8 cellular contexts compared by ENCODE assay signal in genomic region chr17:46659702-46660101, GRCh38.
DNase-seq lines count a peak whose midpoint lies in the region; ATAC-seq, FAIRE-seq and TF ChIP-seq lines count a peak whose summit lies in the region.
"Not testable (repeated sequence)": the region's sequence is repeated elsewhere in the genome, so short reads cannot be mapped to it uniquely, and the experiment has no call there.

No MANE protein-coding gene starts in this region.

- H2AFZ ChIP-seq in K562 (ENCODE audit: low read depth, low read length); H1 (ENCODE audit: low read length); keratinocyte (ENCODE audit: control insufficient read depth, low read length): not testable (repeated sequence)

- not testable (repeated sequence) for H3K9me1 ChIP-seq in K562 (ENCODE audit: control insufficient read depth, insufficient read depth, low read length); keratinocyte (ENCODE audit: control insufficient read depth, extremely low read depth, insufficient read depth, low read length)

- H2BK15ac ChIP-seq in H1 (ENCODE audit: low read length): not testable (repeated sequence)

- dilution Hi-C loops in keratinocyte (cut with MboI; ENCODE audit: extremely low pct_ligation_motif_present, low sequenced_read_pairs): not testable (repeated sequence)

- H3K4ac ChIP-seq in H1 (replicated peaks; ENCODE audit: insufficient read length, low read depth, low read length): not testable (repeated sequence)

- H3K14ac ChIP-seq in H1 (ENCODE audit: insufficient read length): not testable (repeated sequence)

- 0 out of 3 replicates have a peak overlapping the region, but pooled peaks have one; percentile 44 for H3K27ac ChIP-seq in K562 (ENCODE audit: extremely low read depth, low read depth, low read length)
- not testable (repeated sequence) for H3K27ac ChIP-seq in H1 (ENCODE audit: low read depth, low read length); keratinocyte (ENCODE audit: control insufficient read depth, insufficient read depth, low read length)

- not testable (repeated sequence) for H4K8ac ChIP-seq in H1 (ENCODE audit: extremely low read depth, insufficient read depth, low read length)

- intact Hi-C loops in K562 (cut with micrococcal nuclease): not testable (repeated sequence)

- FAIRE-seq in A204.1 (lab: Jason Lieb, UNC) (peak; percentile 39), D721Med (lab: Jason Lieb, UNC) (peak; percentile 25), GM12892 (lab: Jason Lieb, UNC) (peak; percentile 53), H54 (lab: Jason Lieb, UNC) (peak; percentile 87), K562 (lab: Jason Lieb, UNC) (peak; percentile 85), bronchial epithelial cell (lab: Jason Lieb, UNC) (peak; percentile 95), H1 (lab: Jason Lieb, UNC) (peak; percentile 39), keratinocyte (lab: Jason Lieb, UNC) (peak; percentile 86)

- H3K56ac ChIP-seq in H1 (replicated peaks; ENCODE audit: insufficient read length, low read depth, low read length): not testable (repeated sequence)

- H4K91ac ChIP-seq in H1 (replicated peaks; ENCODE audit: insufficient read length, low read length): not testable (repeated sequence)

- H3K4me2 ChIP-seq in K562 (ENCODE audit: insufficient read depth, low read length); H1 (ENCODE audit: insufficient read depth in 1 of 2, low read depth in 2 of 2, low read length in 2 of 2); keratinocyte (ENCODE audit: control insufficient read depth, extremely low read depth, insufficient read depth, low read depth, low read length): not testable (repeated sequence)

- TF ChIP-seq EP300 in K562 (IDR thresholded peaks at IDR 0.05; ENCODE audit: low read length); H1 (IDR thresholded peaks at IDR 0.05; ENCODE audit: borderline replicate concordance in 1 of 2, low read depth in 2 of 2, low read length in 2 of 2): not testable (repeated sequence)

- not testable (repeated sequence) for TF ChIP-seq RAD21 in K562 (CRISPR knock-in tag; conservative IDR thresholded peaks at IDR 0.05 in 1 of 2, IDR thresholded peaks at IDR 0.05 in 1 of 2); H1 (IDR thresholded peaks at IDR 0.05 in 1 of 2, conservative IDR thresholded peaks at IDR 0.05 in 1 of 2; ENCODE audit: low read depth in 2 of 2, low read length in 2 of 2)

- not testable (repeated sequence) for H3K9me3 ChIP-seq in K562 (replicated peaks; ENCODE audit: control insufficient read depth, insufficient read depth, low read depth, low read length); H1 (ENCODE audit: insufficient read depth in 2 of 2, low read depth in 1 of 2, low read length in 1 of 2); keratinocyte (ENCODE audit: control insufficient read depth, low read depth, low read length)

- H2AK5ac ChIP-seq in H1 (ENCODE audit: low read depth, low read length): not testable (repeated sequence)

- not testable (repeated sequence) for H3K18ac ChIP-seq in H1 (ENCODE audit: extremely low read depth, low read length)

- H3K4me3 ChIP-seq in K562; bronchial epithelial cell (ENCODE audit: low read depth, low read length); H1 (ENCODE audit: extremely low read depth in 1 of 4, insufficient read depth in 2 of 4, low read depth in 3 of 4, low read length in 4 of 4); keratinocyte (ENCODE audit: control insufficient read depth in 2 of 3, extremely low read depth in 1 of 3, insufficient read depth in 2 of 3, low read depth in 1 of 3, low read length in 3 of 3): not testable (repeated sequence)

- not testable (repeated sequence) for TF ChIP-seq CTCF in D721Med (IDR thresholded peaks at IDR 0.05; ENCODE audit: insufficient read depth, missing control alignments); K562 (IDR thresholded peaks at IDR 0.05 in 2 of 3, conservative IDR thresholded peaks at IDR 0.05 in 1 of 3; ENCODE audit: insufficient read depth in 2 of 3, low read depth in 1 of 3, low read length in 3 of 3); bronchial epithelial cell (IDR thresholded peaks at IDR 0.05; ENCODE audit: insufficient read depth, low read length, severe bottlenecking); H1 (IDR thresholded peaks at IDR 0.05; ENCODE audit: control extremely low read depth in 1 of 3, insufficient read depth in 1 of 3, low read depth in 1 of 3, low read length in 3 of 3); keratinocyte (optimal IDR thresholded peaks at IDR 0.05 in 1 of 3, IDR thresholded peaks at IDR 0.05 in 1 of 3, conservative IDR thresholded peaks at IDR 0.05 in 1 of 3; ENCODE audit: extremely low read depth in 1 of 3, insufficient read depth in 2 of 3, low read length in 3 of 3)

- H4K5ac ChIP-seq in H1 (ENCODE audit: insufficient read length, low read depth, low read length): not testable (repeated sequence)

- peak; percentile 82 for ATAC-seq in K562

- not testable (repeated sequence) for H3K27me3 ChIP-seq in K562 (ENCODE audit: control insufficient read depth in 2 of 2, insufficient read depth in 2 of 2, low read length in 2 of 2); bronchial epithelial cell (ENCODE audit: control insufficient read depth, insufficient read depth, low read length); H1 (replicated peaks in 1 of 4; ENCODE audit: control insufficient read depth in 3 of 4, extremely low read depth in 1 of 4, insufficient read depth in 3 of 4, low read length in 3 of 4); keratinocyte (ENCODE audit: control insufficient read depth, extremely low read depth, insufficient read depth, low read length)

- H2BK20ac ChIP-seq in H1 (ENCODE audit: low read length): not testable (repeated sequence)

- not testable (repeated sequence) for H2BK5ac ChIP-seq in H1 (ENCODE audit: low read depth, low read length)

- BruUV-seq in K562 (replicated peaks; lab: Mats Ljungman, UMichigan): not testable (repeated sequence)

- POLR2A ChIA-PET in K562 (lab: Yijun Ruan, JAX); H1 (lab: Charles Lee; ENCODE audit: partially characterized antibody): not testable (repeated sequence)

- H3K23me2 ChIP-seq in H1 (ENCODE audit: low read depth, low read length): not testable (repeated sequence)

- H3K9ac ChIP-seq in K562 (ENCODE audit: insufficient read depth in 1 of 2, low read depth in 2 of 2, low read length in 2 of 2); H1 (replicated peaks in 1 of 4; ENCODE audit: extremely low read depth in 1 of 4, low read depth in 3 of 4, low read length in 3 of 4); keratinocyte (ENCODE audit: control insufficient read depth, extremely low read depth, insufficient read depth, low read length): not testable (repeated sequence)

- not testable (repeated sequence) for TF ChIP-seq POLR2A in GM12892 (IDR thresholded peaks at IDR 0.05; ENCODE audit: low read depth, low read length); H54 (IDR thresholded peaks at IDR 0.05; ENCODE audit: low read depth, low read length); K562 (conservative IDR thresholded peaks at IDR 0.05); H1 (IDR thresholded peaks at IDR 0.05; ENCODE audit: control extremely low read depth in 1 of 2, low read depth in 2 of 2, low read length in 2 of 2)

- in situ Hi-C loops in K562 (cut with MboI): not testable (repeated sequence)

- CTCF ChIA-PET in K562 (lab: Yijun Ruan, JAX; ENCODE audit: low intra/inter-chr PET ratio); H1 (lab: Charles Lee; ENCODE audit: partially characterized antibody): not testable (repeated sequence)

- not testable (repeated sequence) for H3K4me1 ChIP-seq in K562 (replicated peaks in 1 of 2; ENCODE audit: control insufficient read depth in 2 of 2, insufficient read depth in 2 of 2, low read length in 2 of 2); H1 (replicated peaks in 1 of 4; ENCODE audit: control insufficient read depth in 3 of 4, insufficient read depth in 4 of 4, low read length in 3 of 4); keratinocyte (ENCODE audit: control insufficient read depth, extremely low read depth, insufficient read depth, low read length)

- H3K79me1 ChIP-seq in H1 (ENCODE audit: low read depth, low read length): not testable (repeated sequence)

- H4K20me1 ChIP-seq in K562 (replicated peaks; ENCODE audit: control insufficient read depth, insufficient read depth, low read length); H1 (replicated peaks in 1 of 2; ENCODE audit: control insufficient read depth in 1 of 2, insufficient read depth in 2 of 2, low read length in 2 of 2); keratinocyte (ENCODE audit: control insufficient read depth, extremely low read depth, insufficient read depth, low read length): not testable (repeated sequence)

- H3K36me3 ChIP-seq in K562 (ENCODE audit: control insufficient read depth, insufficient read depth, low read length); bronchial epithelial cell (ENCODE audit: control insufficient read depth, insufficient read depth, low read length); H1 (ENCODE audit: control insufficient read depth in 2 of 4, insufficient read depth in 4 of 4, low read length in 3 of 4); keratinocyte (ENCODE audit: control insufficient read depth in 2 of 2, extremely low read depth in 1 of 2, insufficient read depth in 2 of 2, low read length in 2 of 2): not testable (repeated sequence)

- WGBS in K562 (ENCODE audit: insufficient coverage, low coverage, missing lambda C conversion rate): no CpG with 5 or more reads among the region's 4 CpGs
- no CpG with 5 or more reads among the region's 4 CpGs for WGBS in H1 (ENCODE audit: extremely low coverage in 1 of 2, insufficient coverage in 1 of 2, insufficient read length in 1 of 2, insufficient replicate concordance in 2 of 2, low coverage in 1 of 2, low lambda C conversion rate in 2 of 2, missing lambda C conversion rate in 1 of 2), 2 experiments

- H2BK12ac ChIP-seq in H1 (ENCODE audit: low read depth, low read length): not testable (repeated sequence)

- H3K79me2 ChIP-seq in K562 (ENCODE audit: control insufficient read depth, insufficient read depth, low read length); H1 (ENCODE audit: control insufficient read depth in 1 of 2, insufficient read depth in 2 of 2, low read length in 2 of 2); keratinocyte (ENCODE audit: control insufficient read depth, insufficient read depth, low read length): not testable (repeated sequence)

- not testable (repeated sequence) for H3K23ac ChIP-seq in H1 (ENCODE audit: insufficient read length)

- H2BK120ac ChIP-seq in H1 (replicated peaks; ENCODE audit: low read depth, low read length): not testable (repeated sequence)

- DNase-seq in D721Med (ENCODE audit: insufficient read length, low spot score); GM12892 (ENCODE audit: insufficient read length); H54 (ENCODE audit: insufficient read length, low spot score); K562 (ENCODE audit: extremely low read depth in 1 of 4, low spot score in 3 of 4); bronchial epithelial cell (ENCODE audit: low read depth); H1 (ENCODE audit: low read depth in 1 of 2, low spot score in 2 of 2); keratinocyte (ENCODE audit: low read depth, low spot score): not testable (repeated sequence)
